ENCODE assay signal across 7 cellular contexts in genomic region chr18:55195863-55196262, GRCh38.
"Had no signal": no experiment of that assay in that cellular context is flagged by ENCODE, and none has a peak within 500 bp of the region (broad histone marks: within the 10 kb centered on the region; RNA-seq: fewer than 3 reads in every experiment).

No MANE protein-coding gene starts in this region.

- DNase-seq: GDM1, GF-D8 had no signal

- FAIRE-seq: G401.6, GM12891, GM12892, GM18507, GM19239 had no signal
